33 cellular contexts compared by ENCODE assay signal in the genomic region with DNA sequence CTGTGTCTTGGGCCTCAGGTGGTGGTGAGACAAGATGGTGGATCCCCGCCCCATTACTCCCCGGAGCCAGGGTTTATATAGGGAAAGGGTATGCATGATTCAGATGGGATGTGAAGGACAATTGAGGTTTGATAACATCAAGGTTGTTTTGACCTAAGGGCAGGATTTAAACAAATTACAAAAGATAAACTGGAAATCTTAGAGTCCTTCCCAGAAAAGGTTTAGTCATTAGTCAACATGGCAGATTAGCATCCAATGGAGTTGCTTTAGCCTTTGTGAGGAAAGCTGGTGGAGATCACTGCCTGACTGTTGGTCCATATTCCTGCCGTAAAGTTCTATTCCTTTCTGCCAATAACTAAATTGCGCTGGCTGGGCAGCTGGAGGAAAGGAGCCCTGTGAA.
"Had no signal": no experiment of that assay in that cellular context is flagged by ENCODE, and none has a peak within 500 bp of the region (broad histone marks: within the 10 kb centered on the region; RNA-seq: fewer than 3 reads in every experiment).

No MANE protein-coding gene starts in this region.

- DNase-seq: activated CD4-positive, alpha-beta T cell treated with anti-CD3 and anti-CD28 coated beads for 4 hours; activated CD4-positive, alpha-beta T cell treated with anti-CD3 and anti-CD28 coated beads, Interleukin-2, amount 50 U/mL, for 4 hours; activated CD4-positive, CD25-positive, alpha-beta regulatory T cell; activated CD8-positive, alpha-beta memory T cell treated with anti-CD3 and anti-CD28 coated beads for 24 hours; activated CD8-positive, alpha-beta memory T cell treated with anti-CD3 and anti-CD28 coated beads, Interleukin-2, amount 50 U/mL, for 4 hours; activated gamma-delta T cell; activated naive CD8-positive, alpha-beta T cell treated with anti-CD3 and anti-CD28 coated beads, Interleukin-2, amount 50 U/mL, for 24 hours; activated T-cell treated with anti-CD3 and anti-CD28 coated beads, Interleukin-2, amount 50 U/mL, for 1 hour; body of pancreas; cerebellar nuclear complex; colonic mucosa; effector CD8-positive, alpha-beta T cell; left ventricle myocardium inferior; naive B cell; nephron progenitor cell; ovary; right lobe of liver; small intestine; stimulated activated CD4-positive, alpha-beta T cell treated with anti-CD3 and anti-CD28 coated beads, Interleukin-1b, Interleukin-23, amount 100 ng/mL, for 48 hours; stimulated activated CD4-positive, alpha-beta T cell treated with anti-CD3 and anti-CD28 coated beads, Interleukin-4, amount 100 ng/mL, for 4 hours; stimulated activated CD8-positive, alpha-beta memory T cell treated with anti-CD3 and anti-CD28 coated beads, Interleukin-4, amount 100 ng/mL, for 48 hours; stimulated activated naive CD8-positive, alpha-beta T cell treated with anti-CD3 and anti-CD28 coated beads, Interleukin-15, amount 100 ng/mL, for 72 hours; substantia nigra; T-helper 1 cell; upper lobe of left lung had no signal

- H3K4me3 ChIP-seq: body of pancreas, cardiac muscle cell, colonic mucosa, left ventricle myocardium inferior, lung, ovary, right lobe of liver, upper lobe of left lung had no signal

- H3K36me3 ChIP-seq: cardiac muscle cell, colonic mucosa, left ventricle myocardium inferior, neutrophil, ovary, right lobe of liver, upper lobe of left lung had no signal

- H3K36me3 Mint-ChIP-seq: activated naive CD4-positive, alpha-beta T cell treated with anti-CD3 and anti-CD28 coated beads, Interleukin-2, amount 50 U/mL, for 24 hours; naive B cell; stimulated activated memory B cell treated with anti-CD40 and anti-IgM and Interleukin-4, amounts not matched to agents 10 μg/mL and 1 μg/mL and 100 μg/mL, for 72 hours had no signal

- H3K4me1 Mint-ChIP-seq: activated naive CD4-positive, alpha-beta T cell treated with anti-CD3 and anti-CD28 coated beads, Interleukin-2, amount 50 U/mL, for 24 hours; activated naive CD8-positive, alpha-beta T cell treated with anti-CD3 and anti-CD28 coated beads, Interleukin-2, amount 50 U/mL, for 24 hours; naive B cell; stimulated activated memory B cell treated with anti-CD40 and anti-IgM and Interleukin-4, amounts not matched to agents 10 μg/mL and 1 μg/mL and 100 μg/mL, for 72 hours; stimulated activated naive CD8-positive, alpha-beta T cell treated with anti-CD3 and anti-CD28 coated beads, Interleukin-15, amount 100 ng/mL, for 72 hours had no signal

- H3K9me3 ChIP-seq: body of pancreas, colonic mucosa, left ventricle myocardium inferior, neutrophil, ovary, right lobe of liver, upper lobe of left lung had no signal

- ATAC-seq: activated naive CD8-positive, alpha-beta T cell treated with anti-CD3 and anti-CD28 coated beads, Interleukin-2, amount 50 U/mL, for 24 hours; body of pancreas; right lobe of liver; stimulated activated memory B cell treated with anti-CD40 and anti-IgM and Interleukin-4, amounts not matched to agents 10 μg/mL and 1 μg/mL and 100 μg/mL, for 72 hours; stimulated activated naive CD8-positive, alpha-beta T cell treated with anti-CD3 and anti-CD28 coated beads, Interleukin-15, amount 100 ng/mL, for 72 hours had no signal

- H3K4me3 Mint-ChIP-seq: activated naive CD4-positive, alpha-beta T cell treated with anti-CD3 and anti-CD28 coated beads, Interleukin-2, amount 50 U/mL, for 24 hours; activated naive CD8-positive, alpha-beta T cell treated with anti-CD3 and anti-CD28 coated beads, Interleukin-2, amount 50 U/mL, for 24 hours; activated T-helper 1 cell treated with anti-CD3 and anti-CD28 coated beads, Interleukin-12 subunit alpha, Interleukin-12 subunit beta, Interleukin-2, Interleukin-4 antibody, amounts not matched to agents 30 ng/mL and 10 ng/mL and 1 ng/mL, durations not matched to agents 14 hours and 24 hours and 36 hours; naive B cell; nephron progenitor cell; stimulated activated memory B cell treated with anti-CD40 and anti-IgM and Interleukin-4, amounts not matched to agents 10 μg/mL and 1 μg/mL and 100 μg/mL, for 72 hours; stimulated activated naive CD8-positive, alpha-beta T cell treated with anti-CD3 and anti-CD28 coated beads, Interleukin-15, amount 100 ng/mL, for 72 hours; T-helper 2 cell treated with Interferon-gamma antibody and Interleukin-4, amounts not matched to agents 5 μg/mL and 100 μg/mL, for 36 hours had no signal

- H3K4me1 ChIP-seq: colonic mucosa, right lobe of liver had no signal

- H3K27me3 ChIP-seq: body of pancreas, cardiac muscle cell, colonic mucosa, ovary, right lobe of liver, upper lobe of left lung had no signal

- H3K27ac ChIP-seq: body of pancreas, cardiac muscle cell, colonic mucosa, left ventricle myocardium inferior, neutrophil, ovary, right lobe of liver, upper lobe of left lung had no signal

- H3K27ac Mint-ChIP-seq: activated naive CD4-positive, alpha-beta T cell treated with anti-CD3 and anti-CD28 coated beads, Interleukin-2, amount 50 U/mL, for 24 hours; activated naive CD8-positive, alpha-beta T cell treated with anti-CD3 and anti-CD28 coated beads, Interleukin-2, amount 50 U/mL, for 24 hours; activated T-helper 1 cell treated with anti-CD3 and anti-CD28 coated beads, Interleukin-12 subunit alpha, Interleukin-12 subunit beta, Interleukin-2, Interleukin-4 antibody, amounts not matched to agents 30 ng/mL and 10 ng/mL and 1 ng/mL, durations not matched to agents 14 hours and 24 hours and 36 hours; naive B cell; nephron progenitor cell; progenitor cell of endocrine pancreas; stimulated activated memory B cell treated with anti-CD40 and anti-IgM and Interleukin-4, amounts not matched to agents 10 μg/mL and 1 μg/mL and 100 μg/mL, for 72 hours; stimulated activated naive CD8-positive, alpha-beta T cell treated with anti-CD3 and anti-CD28 coated beads, Interleukin-15, amount 100 ng/mL, for 72 hours; T-helper 2 cell treated with Interferon-gamma antibody and Interleukin-4, amounts not matched to agents 5 μg/mL and 100 μg/mL, for 36 hours had no signal

- H3K9me3 Mint-ChIP-seq: activated naive CD4-positive, alpha-beta T cell treated with anti-CD3 and anti-CD28 coated beads, Interleukin-2, amount 50 U/mL, for 24 hours; activated naive CD8-positive, alpha-beta T cell treated with anti-CD3 and anti-CD28 coated beads, Interleukin-2, amount 50 U/mL, for 24 hours; activated T-helper 1 cell treated with anti-CD3 and anti-CD28 coated beads, Interleukin-12 subunit alpha, Interleukin-12 subunit beta, Interleukin-2, Interleukin-4 antibody, amounts not matched to agents 30 ng/mL and 10 ng/mL and 1 ng/mL, durations not matched to agents 14 hours and 24 hours and 36 hours; naive B cell; nephron progenitor cell; stimulated activated memory B cell treated with anti-CD40 and anti-IgM and Interleukin-4, amounts not matched to agents 10 μg/mL and 1 μg/mL and 100 μg/mL, for 72 hours; T-helper 2 cell treated with Interferon-gamma antibody and Interleukin-4, amounts not matched to agents 5 μg/mL and 100 μg/mL, for 36 hours had no signal

- H3K27me3 Mint-ChIP-seq: progenitor cell of endocrine pancreas had no signal
